In genomic region chr11:63518548-63518947, GRCh38 we compare ENCODE assay signal across 15 cellular contexts. TPM values are rescaled to one million over a fixed set of nuclear protein-coding genes. Genes with fewer than 3 reads are reported as not detected.
A peak's percentile ranks its signal among the peaks of the same experiment; 100 is the strongest.
DNase-seq lines count a peak whose midpoint lies in the region; ATAC-seq and TF ChIP-seq lines count a peak whose summit lies in the region.
"Had no signal": no experiment of that assay in that cellular context is flagged by ENCODE, and none has a peak within 500 bp of the region (broad histone marks: within the 10 kb centered on the region; RNA-seq: fewer than 3 reads in every experiment).

No MANE protein-coding gene starts in this region.

- no peak overlapping the region for H3K27ac ChIP-seq in substantia nigra (ENCODE audit: low read depth, low read length, poor library complexity, severe bottlenecking)
- H3K27ac ChIP-seq: psoas muscle had no signal

- TF ChIP-seq CTCF in HFFc6 (IDR thresholded peaks at IDR 0.05): no peak

- no peak overlapping the region for H3K4me3 Mint-ChIP-seq in HFFc6
- no peak overlapping the region for H3K4me3 Mint-ChIP-seq in activated CD4-positive, alpha-beta memory T cell treated with anti-CD3 and anti-CD28 coated beads, Interleukin-2, amount 10 ng/mL, durations not matched to agents 7 days and 5 days

- H3K27ac Mint-ChIP-seq in HFFc6: no peak overlapping the region
- H3K27ac Mint-ChIP-seq in activated CD4-positive, alpha-beta memory T cell treated with anti-CD3 and anti-CD28 coated beads, Interleukin-2, amount 10 ng/mL, durations not matched to agents 7 days and 5 days: peak overlapping the region; percentile 71

- CTCF ChIA-PET in activated CD4-positive, alpha-beta memory T cell treated with anti-CD3 and anti-CD28 coated beads, Interleukin-2, amount 10 ng/mL, durations not matched to agents 7 days and 5 days (lab: Charles Lee): interaction anchor here (0.7 to 1.2 kb wide), 2 partner anchors 40 to 432 kb away, joined by 3 read pairs; no protein-coding TSS in a partner anchor

- peaks cover 17% of the 10 kb centered on the region for H3K4me1 Mint-ChIP-seq in HFFc6 (ENCODE audit: low read depth)
- H3K4me1 Mint-ChIP-seq in activated CD4-positive, alpha-beta memory T cell treated with anti-CD3 and anti-CD28 coated beads, Interleukin-2, amount 10 ng/mL, durations not matched to agents 7 days and 5 days: peaks cover 17% of the 10 kb centered on the region

- peaks cover 7% of the 10 kb centered on the region for H3K27me3 Mint-ChIP-seq in HFFc6 (ENCODE audit: insufficient read depth)
- peaks cover 5% of the 10 kb centered on the region for H3K27me3 Mint-ChIP-seq in activated CD4-positive, alpha-beta memory T cell treated with anti-CD3 and anti-CD28 coated beads, Interleukin-2, amount 10 ng/mL, durations not matched to agents 7 days and 5 days

- POLR2A ChIA-PET in activated CD4-positive, alpha-beta memory T cell treated with anti-CD3 and anti-CD28 coated beads, Interleukin-2, amount 10 ng/mL, durations not matched to agents 7 days and 5 days (lab: Charles Lee): interaction anchor here (1.0 to 1.3 kb wide), 2 partner anchors 11 to 29 kb away, joined by 3 read pairs; no protein-coding TSS in a partner anchor

- peaks cover 4% of the 10 kb centered on the region for H3K9me3 Mint-ChIP-seq in HFFc6
- H3K9me3 Mint-ChIP-seq in activated CD4-positive, alpha-beta memory T cell treated with anti-CD3 and anti-CD28 coated beads, Interleukin-2, amount 10 ng/mL, durations not matched to agents 7 days and 5 days: peaks cover 2% of the 10 kb centered on the region

- ATAC-seq in HG02884 (IDR thresholded peaks at IDR 0.05; ENCODE audit: unreplicated experiment): no peak
- ATAC-seq: psoas muscle had no signal

- DNase-seq in AG20443 (ENCODE audit: low spot score) (peak; percentile 10), HFFc6 (peak; percentile 34), fibroblast of peridontal ligament (ENCODE audit: extremely low read depth) (peak; percentile 62), substantia nigra (lab: John Stamatoyannopoulos, UW) (no peak), amygdala (lab: John Stamatoyannopoulos, UW) (no peak), globus pallidus (ENCODE audit: low spot score) (no peak)
- DNase-seq in activated CD4-positive, alpha-beta memory T cell treated with anti-CD3 and anti-CD28 coated beads, Interleukin-2, amount 10 ng/mL, durations not matched to agents 7 days and 5 days: no peak
- DNase-seq: activated CD4-positive, CD25-positive, alpha-beta regulatory T cell; aorta; BE2C; GDM1; psoas muscle; SK-N-SH; stimulated activated CD4-positive, alpha-beta T cell treated with anti-CD3 and anti-CD28 coated beads, Interleukin-2, amount 100 ng/mL, for 48 hours had no signal

- no peaks in the 10 kb centered on the region for H3K36me3 Mint-ChIP-seq in HFFc6 (ENCODE audit: low read depth)
- H3K36me3 Mint-ChIP-seq in activated CD4-positive, alpha-beta memory T cell treated with anti-CD3 and anti-CD28 coated beads, Interleukin-2, amount 10 ng/mL, durations not matched to agents 7 days and 5 days (ENCODE audit: low read depth): no peaks in the 10 kb centered on the region

RNA-seq across cellular contexts. Expression of gene LGALS12, which starts 12.7 kb away (rescaled TPM):
- not detected for total RNA-seq in HFFc6 (2021; fragmentation: NEBNext Ultra II Directional; extraction: Animal tissue kit (Norgen Biotek cat#: 25700))
- total RNA-seq in activated CD4-positive, alpha-beta memory T cell treated with anti-CD3 and anti-CD28 coated beads, Interleukin-2, amount 10 ng/mL, durations not matched to agents 7 days and 5 days: not detected

RNA-seq across cellular contexts. Expression of gene PLAAT4, which starts 18.1 kb away (rescaled TPM):
- total RNA-seq in HFFc6 (2021; fragmentation: NEBNext Ultra II Directional; extraction: Animal tissue kit (Norgen Biotek cat#: 25700)): 1 to 10 TPM in 1 of 6 experiments, under 1 TPM in 4, not detected in 1; 0.43 to 1.9 (median 0.82) TPM
- 100 to 1,000 TPM; 104 to 106 TPM for total RNA-seq in activated CD4-positive, alpha-beta memory T cell treated with anti-CD3 and anti-CD28 coated beads, Interleukin-2, amount 10 ng/mL, durations not matched to agents 7 days and 5 days

RNA-seq across cellular contexts. Expression of gene PLAAT5, which starts 27.6 kb away (rescaled TPM):
- not detected for total RNA-seq in HFFc6 (2021; fragmentation: NEBNext Ultra II Directional; extraction: Animal tissue kit (Norgen Biotek cat#: 25700))
- not detected for total RNA-seq in activated CD4-positive, alpha-beta memory T cell treated with anti-CD3 and anti-CD28 coated beads, Interleukin-2, amount 10 ng/mL, durations not matched to agents 7 days and 5 days

RNA-seq across cellular contexts. Expression of gene PLAAT2, which starts 44.6 kb away (rescaled TPM):
- not detected for total RNA-seq in HFFc6 (2021; fragmentation: NEBNext Ultra II Directional; extraction: Animal tissue kit (Norgen Biotek cat#: 25700))
- total RNA-seq in activated CD4-positive, alpha-beta memory T cell treated with anti-CD3 and anti-CD28 coated beads, Interleukin-2, amount 10 ng/mL, durations not matched to agents 7 days and 5 days: not detected
- total RNA-seq: aorta, psoas muscle had no signal

Comparison
In these comparisons a context has a peak if more than half of its experiments do, and no peak if none do; other contexts are left out.
1. DNase-seq: peak in AG20443 (single experiment), HFFc6 (single experiment) and fibroblast of peridontal ligament (single experiment); none in activated CD4-positive, alpha-beta memory T cell treated with anti-CD3 and anti-CD28 coated beads, Interleukin-2, amount 10 ng/mL, durations not matched to agents 7 days and 5 days (single experiment), substantia nigra (0 of 49), amygdala (0 of 56) and globus pallidus (single experiment).
2. RNA of gene PLAAT4, which starts 18.1 kb away (total RNA-seq): 104 to 106 TPM in activated CD4-positive, alpha-beta memory T cell treated with anti-CD3 and anti-CD28 coated beads, Interleukin-2, amount 10 ng/mL, durations not matched to agents 7 days and 5 days; 0.43 to 1.9 TPM in HFFc6; every median in the first group is over 10 times any median in the second.